ENCODE assay signal across 1 cellular context in genomic region chr9:38018964-38019602, GRCh38.
TF ChIP-seq lines count a peak whose summit lies in the region.

No MANE protein-coding gene starts in this region.

TF ChIP-seq in HepG2, 621 proteins besides CTCF, POLR2A, EP300 and RAD21 (continued from another document and continues in another):
- TF ChIP-seq, protein P1, sequence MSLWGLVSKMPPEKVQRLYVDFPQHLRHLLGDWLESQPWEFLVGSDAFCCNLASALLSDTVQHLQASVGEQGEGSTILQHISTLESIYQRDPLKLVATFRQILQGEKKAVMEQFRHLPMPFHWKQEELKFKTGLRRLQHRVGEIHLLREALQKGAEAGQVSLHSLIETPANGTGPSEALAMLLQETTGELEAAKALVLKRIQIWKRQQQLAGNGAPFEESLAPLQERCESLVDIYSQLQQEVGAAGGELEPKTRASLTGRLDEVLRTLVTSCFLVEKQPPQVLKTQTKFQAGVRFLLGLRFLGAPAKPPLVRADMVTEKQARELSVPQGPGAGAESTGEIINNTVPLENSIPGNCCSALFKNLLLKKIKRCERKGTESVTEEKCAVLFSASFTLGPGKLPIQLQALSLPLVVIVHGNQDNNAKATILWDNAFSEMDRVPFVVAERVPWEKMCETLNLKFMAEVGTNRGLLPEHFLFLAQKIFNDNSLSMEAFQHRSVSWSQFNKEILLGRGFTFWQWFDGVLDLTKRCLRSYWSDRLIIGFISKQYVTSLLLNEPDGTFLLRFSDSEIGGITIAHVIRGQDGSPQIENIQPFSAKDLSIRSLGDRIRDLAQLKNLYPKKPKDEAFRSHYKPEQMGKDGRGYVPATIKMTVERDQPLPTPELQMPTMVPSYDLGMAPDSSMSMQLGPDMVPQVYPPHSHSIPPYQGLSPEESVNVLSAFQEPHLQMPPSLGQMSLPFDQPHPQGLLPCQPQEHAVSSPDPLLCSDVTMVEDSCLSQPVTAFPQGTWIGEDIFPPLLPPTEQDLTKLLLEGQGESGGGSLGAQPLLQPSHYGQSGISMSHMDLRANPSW (CRISPR knock-in tag; IDR thresholded peaks at IDR 0.05; ENCODE audit: borderline replicate concordance): no peak
- TF ChIP-seq, protein P2, sequence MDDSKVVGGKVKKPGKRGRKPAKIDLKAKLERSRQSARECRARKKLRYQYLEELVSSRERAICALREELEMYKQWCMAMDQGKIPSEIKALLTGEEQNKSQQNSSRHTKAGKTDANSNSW (CRISPR knock-in tag; IDR thresholded peaks at IDR 0.05; ENCODE audit: borderline replicate concordance): no peak
- TF ChIP-seq FOXM1 (CRISPR knock-in tag; IDR thresholded peaks at IDR 0.05): no peak
- no peak for TF ChIP-seq CBX5 (CRISPR knock-in tag; IDR thresholded peaks at IDR 0.05; ENCODE audit: borderline replicate concordance)
- no peak for TF ChIP-seq ZNF30 (CRISPR knock-in tag; IDR thresholded peaks at IDR 0.05)
- TF ChIP-seq, protein P3, sequence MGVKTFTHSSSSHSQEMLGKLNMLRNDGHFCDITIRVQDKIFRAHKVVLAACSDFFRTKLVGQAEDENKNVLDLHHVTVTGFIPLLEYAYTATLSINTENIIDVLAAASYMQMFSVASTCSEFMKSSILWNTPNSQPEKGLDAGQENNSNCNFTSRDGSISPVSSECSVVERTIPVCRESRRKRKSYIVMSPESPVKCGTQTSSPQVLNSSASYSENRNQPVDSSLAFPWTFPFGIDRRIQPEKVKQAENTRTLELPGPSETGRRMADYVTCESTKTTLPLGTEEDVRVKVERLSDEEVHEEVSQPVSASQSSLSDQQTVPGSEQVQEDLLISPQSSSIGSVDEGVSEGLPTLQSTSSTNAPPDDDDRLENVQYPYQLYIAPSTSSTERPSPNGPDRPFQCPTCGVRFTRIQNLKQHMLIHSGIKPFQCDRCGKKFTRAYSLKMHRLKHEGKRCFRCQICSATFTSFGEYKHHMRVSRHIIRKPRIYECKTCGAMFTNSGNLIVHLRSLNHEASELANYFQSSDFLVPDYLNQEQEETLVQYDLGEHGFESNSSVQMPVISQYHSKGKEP (CRISPR knock-in tag; IDR thresholded peaks at IDR 0.05): no peak
- no peak for TF ChIP-seq MTF1 (CRISPR knock-in tag; IDR thresholded peaks at IDR 0.05)
- no peak for TF ChIP-seq MEIS1 (CRISPR knock-in tag; IDR thresholded peaks at IDR 0.05; ENCODE audit: borderline replicate concordance)
- no peak for TF ChIP-seq NFE2L1 (CRISPR knock-in tag; IDR thresholded peaks at IDR 0.05; ENCODE audit: borderline replicate concordance)
- no peak for TF ChIP-seq ZNF850 (CRISPR knock-in tag; conservative IDR thresholded peaks at IDR 0.05)
- TF ChIP-seq, protein P4, sequence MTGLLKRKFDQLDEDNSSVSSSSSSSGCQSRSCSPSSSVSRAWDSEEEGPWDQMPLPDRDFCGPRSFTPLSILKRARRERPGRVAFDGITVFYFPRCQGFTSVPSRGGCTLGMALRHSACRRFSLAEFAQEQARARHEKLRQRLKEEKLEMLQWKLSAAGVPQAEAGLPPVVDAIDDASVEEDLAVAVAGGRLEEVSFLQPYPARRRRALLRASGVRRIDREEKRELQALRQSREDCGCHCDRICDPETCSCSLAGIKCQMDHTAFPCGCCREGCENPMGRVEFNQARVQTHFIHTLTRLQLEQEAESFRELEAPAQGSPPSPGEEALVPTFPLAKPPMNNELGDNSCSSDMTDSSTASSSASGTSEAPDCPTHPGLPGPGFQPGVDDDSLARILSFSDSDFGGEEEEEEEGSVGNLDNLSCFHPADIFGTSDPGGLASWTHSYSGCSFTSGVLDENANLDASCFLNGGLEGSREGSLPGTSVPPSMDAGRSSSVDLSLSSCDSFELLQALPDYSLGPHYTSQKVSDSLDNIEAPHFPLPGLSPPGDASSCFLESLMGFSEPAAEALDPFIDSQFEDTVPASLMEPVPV (CRISPR knock-in tag; IDR thresholded peaks at IDR 0.05): no peak
- TF ChIP-seq ZNF879 (CRISPR knock-in tag; IDR thresholded peaks at IDR 0.05): no peak
- no peak for TF ChIP-seq ZNF670 (CRISPR knock-in tag; IDR thresholded peaks at IDR 0.05; ENCODE audit: borderline replicate concordance)
- TF ChIP-seq, protein P5, sequence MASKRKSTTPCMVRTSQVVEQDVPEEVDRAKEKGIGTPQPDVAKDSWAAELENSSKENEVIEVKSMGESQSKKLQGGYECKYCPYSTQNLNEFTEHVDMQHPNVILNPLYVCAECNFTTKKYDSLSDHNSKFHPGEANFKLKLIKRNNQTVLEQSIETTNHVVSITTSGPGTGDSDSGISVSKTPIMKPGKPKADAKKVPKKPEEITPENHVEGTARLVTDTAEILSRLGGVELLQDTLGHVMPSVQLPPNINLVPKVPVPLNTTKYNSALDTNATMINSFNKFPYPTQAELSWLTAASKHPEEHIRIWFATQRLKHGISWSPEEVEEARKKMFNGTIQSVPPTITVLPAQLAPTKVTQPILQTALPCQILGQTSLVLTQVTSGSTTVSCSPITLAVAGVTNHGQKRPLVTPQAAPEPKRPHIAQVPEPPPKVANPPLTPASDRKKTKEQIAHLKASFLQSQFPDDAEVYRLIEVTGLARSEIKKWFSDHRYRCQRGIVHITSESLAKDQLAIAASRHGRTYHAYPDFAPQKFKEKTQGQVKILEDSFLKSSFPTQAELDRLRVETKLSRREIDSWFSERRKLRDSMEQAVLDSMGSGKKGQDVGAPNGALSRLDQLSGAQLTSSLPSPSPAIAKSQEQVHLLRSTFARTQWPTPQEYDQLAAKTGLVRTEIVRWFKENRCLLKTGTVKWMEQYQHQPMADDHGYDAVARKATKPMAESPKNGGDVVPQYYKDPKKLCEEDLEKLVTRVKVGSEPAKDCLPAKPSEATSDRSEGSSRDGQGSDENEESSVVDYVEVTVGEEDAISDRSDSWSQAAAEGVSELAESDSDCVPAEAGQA (IDR thresholded peaks at IDR 0.05; ENCODE audit: low read depth): no peak
- TF ChIP-seq, protein P5 (CRISPR knock-in tag; IDR thresholded peaks at IDR 0.05; ENCODE audit: borderline replicate concordance): no peak
- TF ChIP-seq ZMYM2 (CRISPR knock-in tag; IDR thresholded peaks at IDR 0.05): no peak
- TF ChIP-seq ZNF572 (CRISPR knock-in tag; IDR thresholded peaks at IDR 0.05): no peak
- TF ChIP-seq, protein P6, sequence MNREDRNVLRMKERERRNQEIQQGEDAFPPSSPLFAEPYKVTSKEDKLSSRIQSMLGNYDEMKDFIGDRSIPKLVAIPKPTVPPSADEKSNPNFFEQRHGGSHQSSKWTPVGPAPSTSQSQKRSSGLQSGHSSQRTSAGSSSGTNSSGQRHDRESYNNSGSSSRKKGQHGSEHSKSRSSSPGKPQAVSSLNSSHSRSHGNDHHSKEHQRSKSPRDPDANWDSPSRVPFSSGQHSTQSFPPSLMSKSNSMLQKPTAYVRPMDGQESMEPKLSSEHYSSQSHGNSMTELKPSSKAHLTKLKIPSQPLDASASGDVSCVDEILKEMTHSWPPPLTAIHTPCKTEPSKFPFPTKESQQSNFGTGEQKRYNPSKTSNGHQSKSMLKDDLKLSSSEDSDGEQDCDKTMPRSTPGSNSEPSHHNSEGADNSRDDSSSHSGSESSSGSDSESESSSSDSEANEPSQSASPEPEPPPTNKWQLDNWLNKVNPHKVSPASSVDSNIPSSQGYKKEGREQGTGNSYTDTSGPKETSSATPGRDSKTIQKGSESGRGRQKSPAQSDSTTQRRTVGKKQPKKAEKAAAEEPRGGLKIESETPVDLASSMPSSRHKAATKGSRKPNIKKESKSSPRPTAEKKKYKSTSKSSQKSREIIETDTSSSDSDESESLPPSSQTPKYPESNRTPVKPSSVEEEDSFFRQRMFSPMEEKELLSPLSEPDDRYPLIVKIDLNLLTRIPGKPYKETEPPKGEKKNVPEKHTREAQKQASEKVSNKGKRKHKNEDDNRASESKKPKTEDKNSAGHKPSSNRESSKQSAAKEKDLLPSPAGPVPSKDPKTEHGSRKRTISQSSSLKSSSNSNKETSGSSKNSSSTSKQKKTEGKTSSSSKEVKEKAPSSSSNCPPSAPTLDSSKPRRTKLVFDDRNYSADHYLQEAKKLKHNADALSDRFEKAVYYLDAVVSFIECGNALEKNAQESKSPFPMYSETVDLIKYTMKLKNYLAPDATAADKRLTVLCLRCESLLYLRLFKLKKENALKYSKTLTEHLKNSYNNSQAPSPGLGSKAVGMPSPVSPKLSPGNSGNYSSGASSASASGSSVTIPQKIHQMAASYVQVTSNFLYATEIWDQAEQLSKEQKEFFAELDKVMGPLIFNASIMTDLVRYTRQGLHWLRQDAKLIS (CRISPR knock-in tag; IDR thresholded peaks at IDR 0.05): 0 out of 2 replicates have a peak, but pooled peaks have one; percentile 82
- 0 out of 2 replicates have a peak, but pooled peaks have one; percentile 39 for TF ChIP-seq SOX5 (CRISPR knock-in tag; IDR thresholded peaks at IDR 0.05; ENCODE audit: borderline replicate concordance)
- no peak for TF ChIP-seq FOXK1 (CRISPR knock-in tag; IDR thresholded peaks at IDR 0.05; ENCODE audit: borderline replicate concordance, low read depth)
- no peak for TF ChIP-seq ESRRA (CRISPR knock-in tag; IDR thresholded peaks at IDR 0.05; ENCODE audit: low read depth)
- no peak for TF ChIP-seq MED1 (CRISPR knock-in tag; IDR thresholded peaks at IDR 0.05)
- peak; percentile 88; the same call in 1 of the 2 replicates for TF ChIP-seq XBP1 (CRISPR knock-in tag; IDR thresholded peaks at IDR 0.05)
- 0 out of 2 replicates have a peak, but pooled peaks have one; percentile 7 for TF ChIP-seq SALL1 (CRISPR knock-in tag; IDR thresholded peaks at IDR 0.05)
- TF ChIP-seq MEIS2 (CRISPR knock-in tag; IDR thresholded peaks at IDR 0.05): no peak
- no peak for TF ChIP-seq ZNF780A (CRISPR knock-in tag; IDR thresholded peaks at IDR 0.05)
- no peak for TF ChIP-seq ZNF234 (CRISPR knock-in tag; conservative IDR thresholded peaks at IDR 0.05)
- no peak for TF ChIP-seq AKAP8 (CRISPR knock-in tag; IDR thresholded peaks at IDR 0.05)
- TF ChIP-seq MTA3 (CRISPR knock-in tag; IDR thresholded peaks at IDR 0.05): no peak
- peak; percentile 43; the same call in 1 of the 2 replicates for TF ChIP-seq KDM2A (CRISPR knock-in tag; IDR thresholded peaks at IDR 0.05; ENCODE audit: borderline replicate concordance, low read depth)
- TF ChIP-seq ZMAT3 (CRISPR knock-in tag; conservative IDR thresholded peaks at IDR 0.05): no peak
- TF ChIP-seq CBX2 (IDR thresholded peaks at IDR 0.05; ENCODE audit: low read depth, low read length): no peak
- TF ChIP-seq CBX2 (CRISPR knock-in tag; IDR thresholded peaks at IDR 0.05; ENCODE audit: low read depth): no peak
- no peak for TF ChIP-seq UBTF (CRISPR knock-in tag; IDR thresholded peaks at IDR 0.05)
- TF ChIP-seq CREB1 (IDR thresholded peaks at IDR 0.05): no peak
- peak; percentile 64 for TF ChIP-seq CREB1 (CRISPR knock-in tag; IDR thresholded peaks at IDR 0.05)
- TF ChIP-seq, protein P7, sequence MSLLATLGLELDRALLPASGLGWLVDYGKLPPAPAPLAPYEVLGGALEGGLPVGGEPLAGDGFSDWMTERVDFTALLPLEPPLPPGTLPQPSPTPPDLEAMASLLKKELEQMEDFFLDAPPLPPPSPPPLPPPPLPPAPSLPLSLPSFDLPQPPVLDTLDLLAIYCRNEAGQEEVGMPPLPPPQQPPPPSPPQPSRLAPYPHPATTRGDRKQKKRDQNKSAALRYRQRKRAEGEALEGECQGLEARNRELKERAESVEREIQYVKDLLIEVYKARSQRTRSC (CRISPR knock-in tag; IDR thresholded peaks at IDR 0.05; ENCODE audit: low read depth): no peak
- TF ChIP-seq SP140L (CRISPR knock-in tag; IDR thresholded peaks at IDR 0.05; ENCODE audit: borderline replicate concordance): no peak
- no peak for TF ChIP-seq GTF3A (CRISPR knock-in tag; conservative IDR thresholded peaks at IDR 0.05)
- no peak for TF ChIP-seq ZNF468 (CRISPR knock-in tag; IDR thresholded peaks at IDR 0.05)
- TF ChIP-seq ZFYVE20 (CRISPR knock-in tag; IDR thresholded peaks at IDR 0.05; ENCODE audit: borderline replicate concordance, low read depth): no peak
- no peak for TF ChIP-seq ATAD3A (CRISPR knock-in tag; IDR thresholded peaks at IDR 0.05)
- TF ChIP-seq ZNF101 (CRISPR knock-in tag; IDR thresholded peaks at IDR 0.05; ENCODE audit: borderline replicate concordance, low read depth): no peak
- TF ChIP-seq HIVEP1 (CRISPR knock-in tag; IDR thresholded peaks at IDR 0.05): no peak
- no peak for TF ChIP-seq BATF2 (CRISPR knock-in tag; IDR thresholded peaks at IDR 0.05)
- TF ChIP-seq MTA1 (CRISPR knock-in tag; IDR thresholded peaks at IDR 0.05; ENCODE audit: borderline replicate concordance): no peak
